In the genomic region with DNA sequence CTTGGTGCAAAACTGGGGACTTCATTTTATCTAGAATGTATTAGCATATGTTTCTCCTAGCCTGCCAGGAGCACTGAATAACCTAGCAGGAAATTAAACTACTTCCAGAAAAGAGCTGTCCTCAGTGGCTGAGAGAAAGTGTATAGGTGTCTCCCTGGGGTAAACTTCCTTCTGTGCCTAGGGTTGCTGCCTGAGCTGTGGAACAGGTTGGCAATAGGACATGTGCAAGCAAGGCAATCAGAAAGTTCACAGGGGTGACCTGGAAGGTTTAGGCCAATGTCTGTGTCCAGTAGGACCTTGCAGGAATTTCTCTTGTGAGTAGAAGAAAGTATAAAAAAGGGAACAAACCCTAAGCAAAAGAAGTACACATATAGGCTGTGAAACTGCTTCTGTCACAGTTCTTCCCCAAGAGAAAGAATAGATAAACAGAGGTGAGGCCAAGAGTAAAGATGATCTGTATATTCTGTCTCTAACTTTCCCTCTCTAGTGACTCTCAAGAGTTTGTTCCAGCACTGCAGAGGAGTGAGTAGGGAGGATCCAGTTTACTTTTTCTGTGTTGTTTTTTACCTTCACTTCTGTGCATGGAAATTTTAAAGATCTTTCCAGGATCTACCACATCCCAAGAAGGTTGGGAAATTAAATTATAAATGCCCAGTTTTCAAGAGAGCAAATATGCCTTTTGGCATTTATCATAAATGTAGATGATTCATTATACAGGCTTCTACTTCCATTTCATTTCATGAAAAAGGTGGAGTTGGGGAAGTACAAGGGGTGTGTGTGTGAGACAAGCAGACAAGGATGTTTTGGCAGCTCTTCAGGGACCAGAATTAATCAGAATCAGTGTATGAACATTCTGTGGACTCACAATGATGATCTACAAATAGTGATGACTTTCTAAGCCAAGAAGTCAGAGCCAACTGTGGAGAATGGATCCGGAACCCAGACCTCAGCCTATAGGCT, we compare ENCODE assay signal across 11 cellular contexts.
DNase-seq lines count a peak whose midpoint lies in the region; ATAC-seq, FAIRE-seq and TF ChIP-seq lines count a peak whose summit lies in the region.
"Had no signal": no experiment of that assay in that cellular context is flagged by ENCODE, and none has a peak within 500 bp of the region (broad histone marks: within the 10 kb centered on the region; RNA-seq: fewer than 3 reads in every experiment).

No MANE protein-coding gene starts in this region.

- peak overlapping the region; percentile 13 to 82 (median 65) for H3K4me3 Mint-ChIP-seq in naive thymus-derived CD4-positive, alpha-beta T cell

- peaks cover 0 to 21% (median 4%) of the 10 kb centered on the region in 5 donors for H3K36me3 Mint-ChIP-seq in naive thymus-derived CD4-positive, alpha-beta T cell

- DNase-seq in M059J (ENCODE audit: low read depth) (peak; percentile 68), brain microvascular endothelial cell (peak; percentile 54), HTR-8/SVneo (ENCODE audit: insufficient read length, low spot score) (no peak), NCI-H748 treated with DMSO at 0.1 percent for 48 hours (lab: John Stamatoyannopoulos, UW) (no peak), sigmoid colon (no peak), D721Med (ENCODE audit: insufficient read length, low spot score) (no peak)
- no peak for DNase-seq in naive thymus-derived CD4-positive, alpha-beta T cell
- DNase-seq: heart right ventricle had no signal

- H3F3A ChIP-seq in DOHH2 (ENCODE audit: control insufficient read depth, insufficient read depth), result peaks cover 9% of the 10 kb centered on the region; the same call in 1 of the 2 replicates

- H4K20me1 ChIP-seq in DOHH2 (ENCODE audit: control insufficient read depth, insufficient read depth, low read depth, low read length), result no peaks in the 10 kb centered on the region

- TF ChIP-seq CTCF in DOHH2 (IDR thresholded peaks at IDR 0.05; ENCODE audit: low read depth, low read length, poor library complexity, severe bottlenecking), result no peak
- no peak for TF ChIP-seq CTCF in brain microvascular endothelial cell (IDR thresholded peaks at IDR 0.05; ENCODE audit: low read depth, low read length, missing control alignments)
- TF ChIP-seq CTCF in sigmoid colon (IDR thresholded peaks at IDR 0.05), result no peak
- TF ChIP-seq CTCF in D721Med (IDR thresholded peaks at IDR 0.05; ENCODE audit: insufficient read depth, missing control alignments), result no peak

- H3K27me3 ChIP-seq in DOHH2 (ENCODE audit: control insufficient read depth, low read length) (no peaks in the 10 kb centered on the region), brain microvascular endothelial cell (replicated peaks) (no peaks in the 10 kb centered on the region), sigmoid colon (no peaks in the 10 kb centered on the region)
- H3K27me3 ChIP-seq in naive thymus-derived CD4-positive, alpha-beta T cell (ENCODE audit: control insufficient read depth in 2 of 2, insufficient read depth in 2 of 2, low read length in 2 of 2), result no peaks in the 10 kb centered on the region
- H3K27me3 ChIP-seq: heart right ventricle, right atrium auricular region had no signal

- no peak for ATAC-seq in naive thymus-derived CD4-positive, alpha-beta T cell
- ATAC-seq: heart right ventricle had no signal

- in situ Hi-C loops in brain microvascular endothelial cell (cut with HindIII; ENCODE audit: low pct_ligation_motif_present, low sequenced_read_pairs), result no loop called here

- no peak for TF ChIP-seq EP300 in sigmoid colon (IDR thresholded peaks at IDR 0.05)

- no peaks in the 10 kb centered on the region for H3K9me2 ChIP-seq in DOHH2 (replicated peaks; ENCODE audit: control insufficient read depth, low read length)

- H3K4me1 ChIP-seq in DOHH2 (ENCODE audit: control insufficient read depth, low read length), result peaks cover 48% of the 10 kb centered on the region
- peaks cover 49 to 84% of the 10 kb centered on the region in 2 donors for H3K4me1 ChIP-seq in naive thymus-derived CD4-positive, alpha-beta T cell (ENCODE audit: control insufficient read depth in 2 of 2, insufficient read depth in 2 of 2, low read length in 2 of 2)
- peaks cover 0 to 55% (median 45%) of the 10 kb centered on the region in 4 donors for H3K4me1 ChIP-seq in sigmoid colon

- TF ChIP-seq POLR2A in sigmoid colon (IDR thresholded peaks at IDR 0.05), result no peak

- peak overlapping the region; percentile 17; the same call in 1 of the 2 replicates for H3K4me2 ChIP-seq in DOHH2 (ENCODE audit: low read length)

- no peak overlapping the region for H3K4me3 ChIP-seq in DOHH2 (ENCODE audit: low read length)
- no peak overlapping the region for H3K4me3 ChIP-seq in brain microvascular endothelial cell (ENCODE audit: low read depth, low read length)
- H3K4me3 ChIP-seq in naive thymus-derived CD4-positive, alpha-beta T cell (ENCODE audit: low read length), result no peak overlapping the region
- H3K4me3 ChIP-seq in sigmoid colon, result no peak overlapping the region
- H3K4me3 ChIP-seq: heart right ventricle, right atrium auricular region had no signal

- H3K36me3 ChIP-seq in DOHH2 (ENCODE audit: control insufficient read depth, low read length) (peaks cover 13% of the 10 kb centered on the region), brain microvascular endothelial cell (replicated peaks) (peaks cover 9% of the 10 kb centered on the region), sigmoid colon (no peaks in the 10 kb centered on the region)
- no peaks in the 10 kb centered on the region for H3K36me3 ChIP-seq in naive thymus-derived CD4-positive, alpha-beta T cell (ENCODE audit: control insufficient read depth in 2 of 3, insufficient read depth in 3 of 3, low read length in 3 of 3)
- H3K36me3 ChIP-seq: right atrium auricular region had no signal

- no peak for FAIRE-seq in HTR-8/SVneo (lab: Jason Lieb, UNC)
- FAIRE-seq in D721Med (lab: Jason Lieb, UNC), result no peak
- FAIRE-seq: H1 had no signal

- POLR2A ChIA-PET in naive thymus-derived CD4-positive, alpha-beta T cell (lab: Charles Lee), result interaction anchor here (0.5 to 1.1 kb wide), 2 partner anchors 14 to 44 kb away, joined by 3 to 4 read pairs; no protein-coding TSS in a partner anchor

- H3K9me3 Mint-ChIP-seq in naive thymus-derived CD4-positive, alpha-beta T cell, result no peaks in the 10 kb centered on the region

- peak overlapping the region; percentile 57 to 93 (median 87) for H3K27ac Mint-ChIP-seq in naive thymus-derived CD4-positive, alpha-beta T cell

- no peaks in the 10 kb centered on the region for H3K27me3 Mint-ChIP-seq in naive thymus-derived CD4-positive, alpha-beta T cell

- intact Hi-C loops in naive thymus-derived CD4-positive, alpha-beta T cell (cut with micrococcal nuclease), result loop anchor here (2.0 to 5.0 kb wide), 3 partner anchors 15 to 38 kb away; no protein-coding TSS in a partner anchor
- intact Hi-C loops in sigmoid colon (cut with DNase I), result no loop called here

- peaks cover 34% of the 10 kb centered on the region for H3K79me2 ChIP-seq in DOHH2 (ENCODE audit: control insufficient read depth, low read length)

- peaks cover 75 to 92% (median 88%) of the 10 kb centered on the region in 7 donors for H3K4me1 Mint-ChIP-seq in naive thymus-derived CD4-positive, alpha-beta T cell

- CTCF ChIA-PET in naive thymus-derived CD4-positive, alpha-beta T cell (lab: Charles Lee), result interaction anchor here (0.5 to 1.8 kb wide), 3 partner anchors 15 to 193 kb away, joined by 3 to 5 read pairs (median 3); no protein-coding TSS in a partner anchor

- H3K27ac ChIP-seq in DOHH2 (ENCODE audit: low read depth, low read length), result no peak overlapping the region
- H3K27ac ChIP-seq in brain microvascular endothelial cell, result no peak overlapping the region
- H3K27ac ChIP-seq in naive thymus-derived CD4-positive, alpha-beta T cell (ENCODE audit: low read depth, low read length), result peak overlapping the region; percentile 27
- no peak overlapping the region for H3K27ac ChIP-seq in sigmoid colon
- H3K27ac ChIP-seq: right atrium auricular region had no signal

- H3K9me3 ChIP-seq in DOHH2 (ENCODE audit: control insufficient read depth, insufficient read depth, low read length) (no peaks in the 10 kb centered on the region), sigmoid colon (no peaks in the 10 kb centered on the region)
- no peaks in the 10 kb centered on the region for H3K9me3 ChIP-seq in naive thymus-derived CD4-positive, alpha-beta T cell (ENCODE audit: control insufficient read depth in 2 of 3, low read length in 3 of 3)
- H3K9me3 ChIP-seq: heart right ventricle, right atrium auricular region had no signal

- 86 to 89% methylated on average over 1 of the region's 1 CpG for WGBS in sigmoid colon, 2 donors

Comparison
In these comparisons a context has a peak if more than half of its experiments do, and no peak if none do; other contexts are left out.
1. DNase-seq: peak in M059J (single experiment) and brain microvascular endothelial cell (single experiment); none in naive thymus-derived CD4-positive, alpha-beta T cell (0 of 9), HTR-8/SVneo (single experiment), NCI-H748 treated with DMSO at 0.1 percent for 48 hours (single experiment), sigmoid colon (single experiment) and D721Med (single experiment).